ENCODE assay signal across 25 cellular contexts in the genomic region with DNA sequence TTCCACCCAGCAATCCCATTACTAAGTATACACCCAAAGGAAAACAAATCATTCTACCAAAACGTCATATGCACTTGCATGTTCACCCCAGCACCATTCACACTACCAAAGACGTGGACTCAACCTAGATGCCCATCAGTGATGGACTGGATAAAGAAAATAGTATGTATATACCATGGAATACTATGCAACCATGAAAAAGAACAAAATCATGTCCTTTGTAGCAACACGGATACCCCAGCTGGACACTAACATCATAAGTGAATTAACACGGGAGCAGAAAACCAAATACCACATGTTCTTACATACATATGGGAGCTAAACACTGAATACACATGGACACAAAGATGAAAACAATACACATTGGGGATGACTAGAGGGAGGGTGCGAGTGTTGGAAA.
A peak's percentile ranks its signal among the peaks of the same experiment; 100 is the strongest.
DNase-seq lines count a peak whose midpoint lies in the region; ATAC-seq, FAIRE-seq and TF ChIP-seq lines count a peak whose summit lies in the region.
"Had no signal": no experiment of that assay in that cellular context is flagged by ENCODE, and none has a peak within 500 bp of the region (broad histone marks: within the 10 kb centered on the region; RNA-seq: fewer than 3 reads in every experiment).

No MANE protein-coding gene starts in this region.

- H3K27ac ChIP-seq in astrocyte (ENCODE audit: low read depth, low read length): no peak overlapping the region
- H3K27ac ChIP-seq: BLaER1 had no signal

- H3K9ac ChIP-seq in astrocyte (ENCODE audit: low read length): no peak overlapping the region
- H3K9ac ChIP-seq: BLaER1 had no signal

- peak; percentile 31 for FAIRE-seq in GM18507 (lab: Jason Lieb, UNC)
- FAIRE-seq in astrocyte (lab: Jason Lieb, UNC): peak; percentile 5
- peak; percentile 20 for FAIRE-seq in urothelium cell line (lab: Jason Lieb, UNC)
- FAIRE-seq: A204.1, GM12878 had no signal

- peaks cover 18% of the 10 kb centered on the region for H3K9me3 Mint-ChIP-seq in astrocyte (ENCODE audit: unreplicated experiment)
- H3K9me3 Mint-ChIP-seq in activated naive CD8-positive, alpha-beta T cell treated with anti-CD3 and anti-CD28 coated beads for 36 hours: peaks cover 13% of the 10 kb centered on the region

- H3K36me3 Mint-ChIP-seq in astrocyte (ENCODE audit: low read depth, unreplicated experiment): no peaks in the 10 kb centered on the region
- H3K36me3 Mint-ChIP-seq in activated naive CD8-positive, alpha-beta T cell treated with anti-CD3 and anti-CD28 coated beads for 36 hours: peaks cover 7% of the 10 kb centered on the region
- H3K36me3 Mint-ChIP-seq: CD14-positive monocyte; CD4-positive, CD25-positive, alpha-beta regulatory T cell had no signal

- H3K36me3 ChIP-seq in astrocyte (ENCODE audit: insufficient read depth, low read length): no peaks in the 10 kb centered on the region
- H3K36me3 ChIP-seq: BE2C, BLaER1 had no signal

- no peaks in the 10 kb centered on the region for H3K79me2 ChIP-seq in astrocyte (ENCODE audit: insufficient read depth, low read length)

- no peaks in the 10 kb centered on the region for H4K20me1 ChIP-seq in astrocyte (ENCODE audit: insufficient read depth, low read length)
- H4K20me1 ChIP-seq: BLaER1 had no signal

- H3K4me1 Mint-ChIP-seq in astrocyte (ENCODE audit: low read depth, unreplicated experiment): no peaks in the 10 kb centered on the region
- peaks cover 5% of the 10 kb centered on the region for H3K4me1 Mint-ChIP-seq in activated naive CD8-positive, alpha-beta T cell treated with anti-CD3 and anti-CD28 coated beads for 36 hours
- H3K4me1 Mint-ChIP-seq: CD14-positive monocyte; CD8-positive, alpha-beta memory T cell had no signal

- no peaks in the 10 kb centered on the region for H3K4me1 ChIP-seq in astrocyte (ENCODE audit: insufficient read depth, low read length)
- H3K4me1 ChIP-seq: BE2C, BLaER1 had no signal

- H3K4me3 Mint-ChIP-seq in astrocyte (ENCODE audit: unreplicated experiment): no peak overlapping the region
- no peak overlapping the region for H3K4me3 Mint-ChIP-seq in activated naive CD8-positive, alpha-beta T cell treated with anti-CD3 and anti-CD28 coated beads for 36 hours
- H3K4me3 Mint-ChIP-seq: CD14-positive monocyte; CD4-positive, alpha-beta memory T cell; CD4-positive, CD25-positive, alpha-beta regulatory T cell; CD8-positive, alpha-beta memory T cell had no signal

- H3K9me3 ChIP-seq in astrocyte (ENCODE audit: insufficient read depth, low read depth, low read length): no peaks in the 10 kb centered on the region
- H3K9me3 ChIP-seq: BE2C had no signal

- no peak for DNase-seq in GM18507 (ENCODE audit: extremely low spot score, insufficient read length, low read depth)
- no peak for DNase-seq in astrocyte (ENCODE audit: low read depth)
- DNase-seq in urothelium cell line (ENCODE audit: low spot score): no peak
- no peak for DNase-seq in activated naive CD8-positive, alpha-beta T cell treated with anti-CD3 and anti-CD28 coated beads for 36 hours
- no peak for DNase-seq in RKO (ENCODE audit: low spot score)
- DNase-seq: 8988T; ACHN; BE2C; C1 segment of cervical spinal cord; CD4-positive, alpha-beta memory T cell; CD4-positive, CD25-positive, alpha-beta regulatory T cell; CD8-positive, alpha-beta memory T cell; COR-L47; DMS 273 treated with DMSO at 0.1 percent for 48 hours; DMS153; DMS53; DMS79; DND-41; EL; GDM1 had no signal

- H3K27ac Mint-ChIP-seq in astrocyte (ENCODE audit: unreplicated experiment): no peak overlapping the region
- no peak overlapping the region for H3K27ac Mint-ChIP-seq in activated naive CD8-positive, alpha-beta T cell treated with anti-CD3 and anti-CD28 coated beads for 36 hours
- H3K27ac Mint-ChIP-seq: CD14-positive monocyte; CD4-positive, alpha-beta memory T cell; CD8-positive, alpha-beta memory T cell had no signal

- H3K4me3 ChIP-seq in astrocyte (ENCODE audit: insufficient read depth, low read depth, low read length): no peak overlapping the region
- H3K4me3 ChIP-seq: BLaER1, GM12878 had no signal

- no peak for TF ChIP-seq CTCF in astrocyte (IDR thresholded peaks at IDR 0.05; ENCODE audit: insufficient read depth, low read depth, low read length)

- H3K27me3 ChIP-seq in astrocyte (ENCODE audit: insufficient read depth, low read length): no peaks in the 10 kb centered on the region
- H3K27me3 ChIP-seq: BE2C, BLaER1 had no signal

- H2AFZ ChIP-seq in astrocyte (ENCODE audit: low read depth, low read length): no peak overlapping the region

- no peaks in the 10 kb centered on the region for H3K27me3 Mint-ChIP-seq in astrocyte (ENCODE audit: low read depth, unreplicated experiment)
- H3K27me3 Mint-ChIP-seq in activated naive CD8-positive, alpha-beta T cell treated with anti-CD3 and anti-CD28 coated beads for 36 hours: no peaks in the 10 kb centered on the region
- H3K27me3 Mint-ChIP-seq: CD4-positive, alpha-beta memory T cell had no signal

- ATAC-seq in GM19395 (IDR thresholded peaks at IDR 0.05; ENCODE audit: unreplicated experiment): no peak
- ATAC-seq: GM12878 had no signal

- H3K4me2 ChIP-seq in astrocyte (ENCODE audit: low read length): no peak overlapping the region
- H3K4me2 ChIP-seq: BLaER1 had no signal
